Comparison of ENCODE assay signal across 9 cellular contexts in genomic region chr2:1591978-1592907, GRCh38.
A peak's percentile ranks its signal among the peaks of the same experiment; 100 is the strongest.
DNase-seq lines count a peak whose midpoint lies in the region; ATAC-seq and TF ChIP-seq lines count a peak whose summit lies in the region.
"Had no signal": no experiment of that assay in that cellular context is flagged by ENCODE, and none has a peak within 500 bp of the region (broad histone marks: within the 10 kb centered on the region; RNA-seq: fewer than 3 reads in every experiment).

No MANE protein-coding gene starts in this region.

- no peak overlapping the region for H3K27ac Mint-ChIP-seq in activated T-helper 17 cell treated with anti-CD3 and anti-CD28 coated beads, Interleukin-2, amount 50 U/mL, for 72 hours
- H3K27ac Mint-ChIP-seq: dendritic cell treated with granulocyte-macrophage colony-stimulating factor and Interleukin-4, amounts not matched to agents 40 ng/mL and 50 ng/mL, for 4 days had no signal

- WGBS in adrenal gland, 4 donors = 27 to 47% (median 30%) methylated on average over 12 to 28 of the region's 28 CpGs

- H3K36me3 Mint-ChIP-seq in activated T-helper 17 cell treated with anti-CD3 and anti-CD28 coated beads, Interleukin-2, amount 50 U/mL, for 72 hours (ENCODE audit: low read depth) = no peaks in the 10 kb centered on the region

- no peak for ATAC-seq in activated T-helper 17 cell treated with anti-CD3 and anti-CD28 coated beads, Interleukin-2, amount 50 U/mL, for 72 hours (replicated peaks)
- no peak for ATAC-seq in HG03354 (IDR thresholded peaks at IDR 0.05; ENCODE audit: poor library complexity, severe bottlenecking, unreplicated experiment)

- H3K4me1 ChIP-seq in adrenal gland (replicated peaks in 1 of 2) = peaks cover 0 to 9% of the 10 kb centered on the region in 2 donors
- H3K4me1 ChIP-seq in right atrium auricular region = peaks cover 0 to 32% of the 10 kb centered on the region in 2 donors

- H3K27ac ChIP-seq in adrenal gland (peak overlapping the region in 1 of 5 donors; percentile 69), right atrium auricular region (peak overlapping the region; percentile 50 to 59)

- H3K9me3 ChIP-seq in adrenal gland (replicated peaks in 1 of 3) = no peaks in the 10 kb centered on the region
- H3K9me3 ChIP-seq in right atrium auricular region = no peaks in the 10 kb centered on the region

- DNase-seq in ELR (ENCODE audit: low read depth) (peak; percentile 45), adrenal gland (peak in 6 of 7 donors; percentile 32 to 67 (median 42)), right atrium auricular region (ENCODE audit: low spot score) (peak; percentile 91), pulmonary artery endothelial cell (ENCODE audit: low read depth, low spot score) (peak; percentile 58), SKM-1 treated with dmso at 0.1 percent for 144 hours (lab: John Stamatoyannopoulos, UW; ENCODE audit: unreplicated experiment) (no peak), GM19240 (ENCODE audit: insufficient read length, low spot score) (no peak)

- no peaks in the 10 kb centered on the region for H3K4me1 Mint-ChIP-seq in activated T-helper 17 cell treated with anti-CD3 and anti-CD28 coated beads, Interleukin-2, amount 50 U/mL, for 72 hours

- H3K4me3 ChIP-seq in adrenal gland (no peak overlapping the region), right atrium auricular region (peak overlapping the region in 1 of 2 donors; percentile 22)

- no peaks in the 10 kb centered on the region for H3K27me3 ChIP-seq in adrenal gland
- H3K27me3 ChIP-seq in right atrium auricular region = no peaks in the 10 kb centered on the region

- peak in 4 of 6 experiments; percentile 30 to 61 (median 42) for TF ChIP-seq CTCF in adrenal gland (IDR thresholded peaks at IDR 0.05)
- peak; percentile 48 to 78 for TF ChIP-seq CTCF in right atrium auricular region (IDR thresholded peaks at IDR 0.05)

- H3K36me3 ChIP-seq in adrenal gland (replicated peaks in 1 of 2) (no peaks in the 10 kb centered on the region), right atrium auricular region (no peaks in the 10 kb centered on the region)

- H3K27me3 Mint-ChIP-seq in activated T-helper 17 cell treated with anti-CD3 and anti-CD28 coated beads, Interleukin-2, amount 50 U/mL, for 72 hours = peaks cover 7% of the 10 kb centered on the region
- H3K27me3 Mint-ChIP-seq: dendritic cell treated with granulocyte-macrophage colony-stimulating factor and Interleukin-4, amounts not matched to agents 40 ng/mL and 50 ng/mL, for 4 days had no signal

- intact Hi-C loops in adrenal gland (cut with DNase I) = loop anchor here in 1 of 2 donors (10.0 kb wide), 1 partner anchor 153 kb away; the partner anchor contains the start of gene PXDN

- H3K9me3 Mint-ChIP-seq in activated T-helper 17 cell treated with anti-CD3 and anti-CD28 coated beads, Interleukin-2, amount 50 U/mL, for 72 hours = no peaks in the 10 kb centered on the region
- H3K9me3 Mint-ChIP-seq: dendritic cell treated with granulocyte-macrophage colony-stimulating factor and Interleukin-4, amounts not matched to agents 40 ng/mL and 50 ng/mL, for 4 days had no signal

- H3K4me3 Mint-ChIP-seq in activated T-helper 17 cell treated with anti-CD3 and anti-CD28 coated beads, Interleukin-2, amount 50 U/mL, for 72 hours = no peak overlapping the region
- H3K4me3 Mint-ChIP-seq: dendritic cell treated with granulocyte-macrophage colony-stimulating factor and Interleukin-4, amounts not matched to agents 40 ng/mL and 50 ng/mL, for 4 days had no signal

- TF ChIP-seq POLR2A in adrenal gland (IDR thresholded peaks at IDR 0.05) = no peak

Comparison
In these comparisons a context has a peak if more than half of its experiments do, and no peak if none do; other contexts are left out.
1. DNase-seq: peak in ELR (single experiment), adrenal gland (6 of 7), right atrium auricular region (single experiment) and pulmonary artery endothelial cell (single experiment); none in SKM-1 treated with dmso at 0.1 percent for 144 hours (single experiment) and GM19240 (single experiment).